Comparison of ENCODE assay signal across 9 cellular contexts in genomic region chr11:82557274-82557673, GRCh38.
DNase-seq lines count a peak whose midpoint lies in the region; ATAC-seq lines count a peak whose summit lies in the region.
"Had no signal": no experiment of that assay in that cellular context is flagged by ENCODE, and none has a peak within 500 bp of the region (broad histone marks: within the 10 kb centered on the region; RNA-seq: fewer than 3 reads in every experiment).

No MANE protein-coding gene starts in this region.

- no peaks in the 10 kb centered on the region for H3K27me3 Mint-ChIP-seq in CD8-positive, alpha-beta memory T cell

- no peak overlapping the region for H3K4me3 Mint-ChIP-seq in CD8-positive, alpha-beta memory T cell

- no peaks in the 10 kb centered on the region for H3K27me3 ChIP-seq in CD8-positive, alpha-beta memory T cell (ENCODE audit: insufficient read depth, low read length, poor library complexity, severe bottlenecking)
- H3K27me3 ChIP-seq: dorsolateral prefrontal cortex had no signal

- no peaks in the 10 kb centered on the region for H3K9me3 ChIP-seq in CD8-positive, alpha-beta memory T cell (ENCODE audit: low read length)

- H3K9me3 Mint-ChIP-seq in CD8-positive, alpha-beta memory T cell: peaks cover 0 to 3% (median 0%) of the 10 kb centered on the region in 5 donors

- no peaks in the 10 kb centered on the region for H3K4me1 ChIP-seq in CD8-positive, alpha-beta memory T cell (ENCODE audit: insufficient read depth, low read length)

- no peaks in the 10 kb centered on the region for H3K36me3 ChIP-seq in CD8-positive, alpha-beta memory T cell (ENCODE audit: insufficient read depth, low read length)

- H3K4me1 Mint-ChIP-seq in CD8-positive, alpha-beta memory T cell: no peaks in the 10 kb centered on the region

- no peak overlapping the region for H3K27ac Mint-ChIP-seq in CD8-positive, alpha-beta memory T cell

- peak; percentile 96 for ATAC-seq in GM19025 (IDR thresholded peaks at IDR 0.05; ENCODE audit: low read depth, unreplicated experiment)
- peak; percentile 99 for ATAC-seq in HG02588 (IDR thresholded peaks at IDR 0.05; ENCODE audit: unreplicated experiment)
- peak; percentile 97 for ATAC-seq in HG03575 (IDR thresholded peaks at IDR 0.05; ENCODE audit: extremely low read depth, insufficient number of reproducible peaks, low FRiP score, unreplicated experiment)
- no peak for ATAC-seq in esophagus mucosa

- POLR2A ChIA-PET in CD8-positive, alpha-beta memory T cell (lab: Charles Lee): no interaction called here

- CTCF ChIA-PET in CD8-positive, alpha-beta memory T cell (lab: Charles Lee): no interaction called here

- no peaks in the 10 kb centered on the region for H3K36me3 Mint-ChIP-seq in CD8-positive, alpha-beta memory T cell

- H3K27ac ChIP-seq in CD8-positive, alpha-beta memory T cell (ENCODE audit: low read depth, low read length): no peak overlapping the region
- H3K27ac ChIP-seq: dorsolateral prefrontal cortex had no signal

- peak; percentile 76 for DNase-seq in pons (ENCODE audit: low spot score)
- DNase-seq in stimulated activated CD4-positive, alpha-beta T cell treated with anti-CD3 and anti-CD28 coated beads, Interleukin-2, amount 100 ng/mL, for 48 hours: no peak
- DNase-seq in CD8-positive, alpha-beta memory T cell: no peak
- DNase-seq: dorsolateral prefrontal cortex, NCI-H1436 treated with DMSO at 0.1 percent for 48 hours had no signal

- H3K4me3 ChIP-seq in CD8-positive, alpha-beta memory T cell (ENCODE audit: low read length): no peak overlapping the region
- H3K4me3 ChIP-seq: dorsolateral prefrontal cortex had no signal
